ENCODE assay signal across 27 cellular contexts in genomic region chr17:4673169-4673568, GRCh38. TPM values are rescaled to one million over a fixed set of nuclear protein-coding genes. Genes with fewer than 3 reads are reported as not detected.
"Had no signal": no experiment of that assay in that cellular context is flagged by ENCODE, and none has a peak within 500 bp of the region (broad histone marks: within the 10 kb centered on the region; RNA-seq: fewer than 3 reads in every experiment).

No MANE protein-coding gene starts in this region.

- H3K9ac ChIP-seq: SK-N-SH had no signal

- H3K4me1 ChIP-seq: adrenal gland, Peyer's patch, SJSA1 had no signal

- DNase-seq: activated CD4-positive, alpha-beta T cell treated with anti-CD3 and anti-CD28 coated beads, Interleukin-2, amount 50 U/mL, for 4 hours; activated CD8-positive, alpha-beta memory T cell treated with anti-CD3 and anti-CD28 coated beads, Interleukin-2, amount 50 U/mL, for 4 hours; activated effector memory CD4-positive, alpha-beta T cell treated with anti-CD3 and anti-CD28 coated beads, Interleukin-2, amount 50 U/mL, for 16 hours; activated naive CD4-positive, alpha-beta T cell; activated T-cell treated with anti-CD3 and anti-CD28 coated beads for 4 hours; activated T-cell treated with anti-CD3 and anti-CD28 coated beads, Interleukin-2, amount 50 U/mL, for 72 hours; central memory CD4-positive, alpha-beta T cell; IMR-90; NCI-H1105; NCI-H1417 treated with DMSO at 0.1 percent for 48 hours; NCI-H187 treated with DMSO at 0.1 percent for 48 hours; NCI-H2081; NCI-H345; NCI-H524 treated with DMSO at 0.1 percent for 48 hours; Peyer's patch; RPMI8226; SHP77 treated with DMSO at 0.1 percent for 48 hours; SK-N-SH had no signal

- H3K4me1 Mint-ChIP-seq: activated naive CD4-positive, alpha-beta T cell treated with anti-CD3 and anti-CD28 coated beads, Interleukin-2, amount 50 U/mL, for 24 hours; activated T-helper 17 cell treated with anti-CD3 and anti-CD28 coated beads, Interleukin-2, amount 50 U/mL, for 72 hours; brain had no signal

- ATAC-seq: activated T-cell treated with anti-CD3 and anti-CD28 coated beads, Interleukin-2, amount 50 U/mL, for 72 hours; activated T-helper 17 cell treated with anti-CD3 and anti-CD28 coated beads, Interleukin-2, amount 50 U/mL, for 72 hours; K562 had no signal

- H3K4me3 ChIP-seq: adrenal gland, K562, Peyer's patch, SJSA1 had no signal

- H3K27me3 Mint-ChIP-seq: activated naive CD4-positive, alpha-beta T cell treated with anti-CD3 and anti-CD28 coated beads, Interleukin-2, amount 50 U/mL, for 24 hours; activated T-helper 17 cell treated with anti-CD3 and anti-CD28 coated beads, Interleukin-2, amount 50 U/mL, for 72 hours; brain had no signal

- H3K27me3 ChIP-seq: adrenal gland, Peyer's patch had no signal

- H3K4me2 ChIP-seq: SK-N-SH had no signal

- H3K4me3 Mint-ChIP-seq: activated naive CD4-positive, alpha-beta T cell treated with anti-CD3 and anti-CD28 coated beads, Interleukin-2, amount 50 U/mL, for 24 hours; activated T-cell treated with anti-CD3 and anti-CD28 coated beads, Interleukin-2, amount 50 U/mL, for 72 hours; activated T-helper 17 cell treated with anti-CD3 and anti-CD28 coated beads, Interleukin-2, amount 50 U/mL, for 72 hours; brain; T-helper 1 cell treated with Interleukin-12 subunit alpha and Interleukin-12 subunit beta and Interleukin-4 antibody, amounts not matched to agents 30 μg/mL and 1 μg/mL, for 36 hours; T-helper 2 cell treated with Interferon-gamma antibody and Interleukin-4, amounts not matched to agents 5 μg/mL and 100 μg/mL, for 36 hours had no signal

- H3K27ac ChIP-seq: adrenal gland, Peyer's patch, SJSA1 had no signal

- H3K27ac Mint-ChIP-seq: activated naive CD4-positive, alpha-beta T cell treated with anti-CD3 and anti-CD28 coated beads, Interleukin-2, amount 50 U/mL, for 24 hours; activated T-cell treated with anti-CD3 and anti-CD28 coated beads, Interleukin-2, amount 50 U/mL, for 72 hours; activated T-helper 17 cell treated with anti-CD3 and anti-CD28 coated beads, Interleukin-2, amount 50 U/mL, for 72 hours; brain; T-helper 1 cell treated with Interleukin-12 subunit alpha and Interleukin-12 subunit beta and Interleukin-4 antibody, amounts not matched to agents 30 μg/mL and 1 μg/mL, for 36 hours; T-helper 2 cell treated with Interferon-gamma antibody and Interleukin-4, amounts not matched to agents 5 μg/mL and 100 μg/mL, for 36 hours had no signal

- H3K9me3 Mint-ChIP-seq: activated naive CD4-positive, alpha-beta T cell treated with anti-CD3 and anti-CD28 coated beads, Interleukin-2, amount 50 U/mL, for 24 hours; activated T-cell treated with anti-CD3 and anti-CD28 coated beads, Interleukin-2, amount 50 U/mL, for 72 hours; activated T-helper 17 cell treated with anti-CD3 and anti-CD28 coated beads, Interleukin-2, amount 50 U/mL, for 72 hours; brain; T-helper 1 cell treated with Interleukin-12 subunit alpha and Interleukin-12 subunit beta and Interleukin-4 antibody, amounts not matched to agents 30 μg/mL and 1 μg/mL, for 36 hours; T-helper 2 cell treated with Interferon-gamma antibody and Interleukin-4, amounts not matched to agents 5 μg/mL and 100 μg/mL, for 36 hours had no signal

- H3K9me3 ChIP-seq: adrenal gland, Peyer's patch, SJSA1, SK-N-SH had no signal

RNA-seq across cellular contexts. Expression of gene ALOX15, which starts 31.7 kb away (rescaled TPM):
- total RNA-seq: IMR-90, K562, M059J, Peyer's patch, SJSA1 had no signal
- polyA plus RNA-seq: IMR-90, K562, SK-N-SH had no signal
